In the genomic region with DNA sequence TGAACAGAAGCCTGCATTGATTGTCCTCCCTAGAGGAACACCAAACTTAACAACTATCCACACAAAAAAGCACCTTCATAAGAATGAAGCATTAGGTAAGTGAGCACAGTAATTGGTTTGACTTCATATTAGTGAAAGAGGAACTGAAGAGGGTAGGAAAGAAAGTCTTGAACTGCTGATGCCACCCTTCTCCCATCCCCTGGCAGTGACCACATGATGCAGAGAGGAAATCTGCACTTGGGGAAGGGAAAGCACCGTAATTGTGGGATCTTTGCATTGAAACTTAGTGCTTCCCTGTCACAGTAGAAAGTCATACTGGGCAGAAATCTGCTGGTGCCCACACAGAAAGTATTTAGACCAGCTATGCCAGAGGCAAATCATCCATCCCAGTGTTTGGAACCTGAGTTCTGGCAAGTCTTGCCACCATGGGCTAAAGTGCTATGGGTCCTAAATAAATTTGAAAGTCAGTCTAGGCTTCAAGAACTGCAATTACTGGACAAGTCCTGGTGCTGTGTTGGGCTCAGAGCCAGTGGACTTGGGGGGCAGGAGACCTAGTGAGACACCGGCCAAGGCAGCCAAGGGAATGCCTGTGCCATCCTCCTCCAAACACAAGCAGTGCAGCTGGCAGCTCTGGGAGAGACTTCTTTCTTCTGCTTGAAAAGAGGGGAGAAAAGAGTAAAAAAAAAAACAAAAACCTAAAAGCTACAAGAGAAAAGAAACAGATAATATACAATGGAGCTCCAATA, we compare ENCODE assay signal across 15 cellular contexts.
DNase-seq lines count a peak whose midpoint lies in the region; ATAC-seq, FAIRE-seq and TF ChIP-seq lines count a peak whose summit lies in the region.
"Had no signal": no experiment of that assay in that cellular context is flagged by ENCODE, and none has a peak within 500 bp of the region (broad histone marks: within the 10 kb centered on the region; RNA-seq: fewer than 3 reads in every experiment).

No MANE protein-coding gene starts in this region.

- no peak overlapping the region for H3K4me2 ChIP-seq in H1 (ENCODE audit: insufficient read depth in 1 of 2, low read depth in 2 of 2, low read length in 2 of 2)
- H3K4me2 ChIP-seq: A549 had no signal

- H4K91ac ChIP-seq in H1 (replicated peaks; ENCODE audit: insufficient read length, low read length): no peak overlapping the region

- CTCF ChIA-PET in H1 (lab: Charles Lee; ENCODE audit: partially characterized antibody): interaction anchor here (0.8 to 1.3 kb wide), 3 partner anchors 10 to 39 kb away, joined by 3 to 4 read pairs (median 3); no protein-coding TSS in a partner anchor

- H3K4me1 ChIP-seq in right atrium auricular region: no peaks in the 10 kb centered on the region
- peaks cover 0 to 4% (median 2%) of the 10 kb centered on the region in 4 experiments; a peak in 2 of 7 replicates for H3K4me1 ChIP-seq in H1 (replicated peaks in 1 of 4; ENCODE audit: control insufficient read depth in 3 of 4, insufficient read depth in 4 of 4, low read length in 3 of 4)
- no peaks in the 10 kb centered on the region for H3K4me1 ChIP-seq in thymus (ENCODE audit: control insufficient read depth, insufficient read depth, low read length)
- H3K4me1 ChIP-seq in HAP-1: no peaks in the 10 kb centered on the region
- H3K4me1 ChIP-seq: A549, colonic mucosa had no signal

- no peak overlapping the region for H3K23ac ChIP-seq in H1 (ENCODE audit: insufficient read length)

- no peak for TF ChIP-seq CTCF in right atrium auricular region (IDR thresholded peaks at IDR 0.05)
- no peak for TF ChIP-seq CTCF in H1 (IDR thresholded peaks at IDR 0.05; ENCODE audit: control extremely low read depth in 1 of 3, insufficient read depth in 1 of 3, low read depth in 1 of 3, low read length in 3 of 3)

- H2BK15ac ChIP-seq in H1 (ENCODE audit: low read length): no peak overlapping the region

- no peaks in the 10 kb centered on the region for H3K79me1 ChIP-seq in H1 (ENCODE audit: low read depth, low read length)

- no peaks in the 10 kb centered on the region for H3K36me3 ChIP-seq in right atrium auricular region
- H3K36me3 ChIP-seq in H1 (ENCODE audit: control insufficient read depth in 2 of 4, insufficient read depth in 4 of 4, low read length in 3 of 4): no peaks in the 10 kb centered on the region; a peak in 1 of 8 replicates
- H3K36me3 ChIP-seq in thymus (ENCODE audit: control insufficient read depth, insufficient read depth): no peaks in the 10 kb centered on the region
- no peaks in the 10 kb centered on the region for H3K36me3 ChIP-seq in HAP-1 (replicated peaks)
- H3K36me3 ChIP-seq: colonic mucosa had no signal

- TF ChIP-seq POLR2A in H1 (IDR thresholded peaks at IDR 0.05; ENCODE audit: control extremely low read depth in 1 of 2, low read depth in 2 of 2, low read length in 2 of 2): no peak

- ATAC-seq in Right ventricle myocardium inferior (peak; percentile 52), HG02678 (IDR thresholded peaks at IDR 0.05; ENCODE audit: unreplicated experiment) (peak; percentile 55)
- ATAC-seq: A549; HCT116; naive thymus-derived CD8-positive, alpha-beta T cell had no signal

- no peak overlapping the region for H4K5ac ChIP-seq in H1 (ENCODE audit: insufficient read length, low read depth, low read length)

- H3K79me2 ChIP-seq in H1 (ENCODE audit: control insufficient read depth in 1 of 2, insufficient read depth in 2 of 2, low read length in 2 of 2): no peaks in the 10 kb centered on the region

- H3K27me3 ChIP-seq in right atrium auricular region: no peaks in the 10 kb centered on the region
- no peaks in the 10 kb centered on the region for H3K27me3 ChIP-seq in H1 (replicated peaks in 1 of 4; ENCODE audit: control insufficient read depth in 3 of 4, extremely low read depth in 1 of 4, insufficient read depth in 3 of 4, low read length in 3 of 4)
- no peaks in the 10 kb centered on the region for H3K27me3 ChIP-seq in thymus (ENCODE audit: control insufficient read depth, insufficient read depth)
- H3K27me3 ChIP-seq in HAP-1 (ENCODE audit: low read depth): no peaks in the 10 kb centered on the region; the same call in 1 of the 2 replicates
- H3K27me3 ChIP-seq: colonic mucosa had no signal

- no peaks in the 10 kb centered on the region for H4K20me1 ChIP-seq in H1 (replicated peaks in 1 of 2; ENCODE audit: control insufficient read depth in 1 of 2, insufficient read depth in 2 of 2, low read length in 2 of 2)

- H3K9me3 ChIP-seq in right atrium auricular region (peaks cover 0 to 5% of the 10 kb centered on the region in 2 donors), H1 (ENCODE audit: insufficient read depth in 2 of 2, low read depth in 1 of 2, low read length in 1 of 2) (0 out of 4 replicates have a peak, but pooled peaks cover 0 to 2% of the 10 kb centered on the region in 2 experiments), thymus (ENCODE audit: control insufficient read depth) (no peaks in the 10 kb centered on the region), HAP-1 (no peaks in the 10 kb centered on the region)
- H3K9me3 ChIP-seq: A549, colonic mucosa had no signal

- peak; percentile 33 for DNase-seq in Right ventricle myocardium inferior (ENCODE audit: missing footprints)
- no peak for DNase-seq in right atrium auricular region (ENCODE audit: low spot score)
- DNase-seq in H1 (ENCODE audit: low read depth in 1 of 2, low spot score in 2 of 2): no peak
- no peak for DNase-seq in SK-N-DZ (ENCODE audit: low spot score)
- no peak for DNase-seq in HAP-1 (ENCODE audit: low spot score in 2 of 2)
- no peak for DNase-seq in NCI-H1105 treated with DMSO at 0.1 percent for 48 hours (lab: John Stamatoyannopoulos, UW)
- DNase-seq: colonic mucosa, DMS79 treated with DMSO at 0.1 percent for 48 hours, small intestine had no signal

- H2BK5ac ChIP-seq in H1 (ENCODE audit: low read depth, low read length): no peak overlapping the region

- in situ Hi-C loops in HAP-1 (cut with MboI; ENCODE audit: low sequenced_read_pairs): no loop called here

- H3K27ac ChIP-seq in right atrium auricular region (no peak overlapping the region), H1 (ENCODE audit: low read depth, low read length) (no peak overlapping the region), thymus (ENCODE audit: low read depth) (peak overlapping the region; percentile 5)
- H3K27ac ChIP-seq: A549, colonic mucosa had no signal

- H3K4me3 ChIP-seq in right atrium auricular region (no peak overlapping the region), H1 (ENCODE audit: extremely low read depth in 1 of 4, insufficient read depth in 2 of 4, low read depth in 3 of 4, low read length in 4 of 4) (no peak overlapping the region), thymus (ENCODE audit: low read length) (no peak overlapping the region), HAP-1 (no peak overlapping the region)
- H3K4me3 ChIP-seq: A549, colonic mucosa had no signal

- H3K4ac ChIP-seq in H1 (replicated peaks; ENCODE audit: insufficient read length, low read depth, low read length): no peak overlapping the region

- H2BK120ac ChIP-seq in H1 (replicated peaks; ENCODE audit: low read depth, low read length): peak overlapping the region; percentile 54

- no peak for TF ChIP-seq EP300 in H1 (IDR thresholded peaks at IDR 0.05; ENCODE audit: borderline replicate concordance in 1 of 2, low read depth in 2 of 2, low read length in 2 of 2)

- WGBS in H1 (ENCODE audit: extremely low coverage in 1 of 2, insufficient coverage in 1 of 2, insufficient read length in 1 of 2, insufficient replicate concordance in 2 of 2, low coverage in 1 of 2, low lambda C conversion rate in 2 of 2, missing lambda C conversion rate in 1 of 2), 2 experiments: 75% methylated on average over 2 of the region's 2 CpGs; no CpG with 5 or more reads in 1 of the 2 experiments
- 71% methylated on average over 2 of the region's 2 CpGs for WGBS in thymus

- H2AK5ac ChIP-seq in H1 (ENCODE audit: low read depth, low read length): no peak overlapping the region

- no peak for TF ChIP-seq RAD21 in H1 (IDR thresholded peaks at IDR 0.05 in 1 of 2, conservative IDR thresholded peaks at IDR 0.05 in 1 of 2; ENCODE audit: low read depth in 2 of 2, low read length in 2 of 2)

- no peak overlapping the region for H2BK20ac ChIP-seq in H1 (ENCODE audit: low read length)

- no peak overlapping the region for H2AFZ ChIP-seq in H1 (ENCODE audit: low read length)

- no peak overlapping the region for H3K56ac ChIP-seq in H1 (replicated peaks; ENCODE audit: insufficient read length, low read depth, low read length)

- no peak overlapping the region for H3K14ac ChIP-seq in H1 (ENCODE audit: insufficient read length)

- FAIRE-seq in H1 (lab: Jason Lieb, UNC): no peak
- FAIRE-seq: A549, islet of Langerhans, small intestine had no signal

- POLR2A ChIA-PET in H1 (lab: Charles Lee; ENCODE audit: partially characterized antibody): interaction anchor here (0.7 kb wide), 1 partner anchor 11 kb away, joined by 3 read pairs; no protein-coding TSS in a partner anchor

- H4K8ac ChIP-seq in H1 (ENCODE audit: extremely low read depth, insufficient read depth, low read length): no peak overlapping the region

- no peak overlapping the region; the same call in 1 of the 2 replicates for H2BK12ac ChIP-seq in H1 (ENCODE audit: low read depth, low read length)

- no peak overlapping the region for H3K18ac ChIP-seq in H1 (ENCODE audit: extremely low read depth, low read length)

- H3K9ac ChIP-seq in H1 (replicated peaks in 1 of 4; ENCODE audit: extremely low read depth in 1 of 4, low read depth in 3 of 4, low read length in 3 of 4): no peak overlapping the region

- H3K23me2 ChIP-seq in H1 (ENCODE audit: low read depth, low read length): no peaks in the 10 kb centered on the region

- intact Hi-C loops in Right ventricle myocardium inferior (cut with DNase I): no loop called here

TF ChIP-seq in H1, 55 proteins besides CTCF, POLR2A, EP300 and RAD21 (continues in another document):
- TF ChIP-seq CTBP2 (IDR thresholded peaks at IDR 0.05; ENCODE audit: borderline replicate concordance, insufficient read depth, insufficient read length, low read length) (no peak), POU5F1 (IDR thresholded peaks at IDR 0.05; ENCODE audit: low read depth, low read length) (no peak), CREB1 (IDR thresholded peaks at IDR 0.05) (no peak), CBX8 (IDR thresholded peaks at IDR 0.05; ENCODE audit: borderline replicate concordance, low read depth, low read length) (no peak), ASH2L (IDR thresholded peaks at IDR 0.05; ENCODE audit: low read length) (no peak), GTF2F1 (IDR thresholded peaks at IDR 0.05; ENCODE audit: borderline replicate concordance, low read depth, low read length) (no peak), KDM4A (IDR thresholded peaks at IDR 0.05; ENCODE audit: low read depth, low read length, severe bottlenecking) (no peak), SIX5 (IDR thresholded peaks at IDR 0.05; ENCODE audit: low read depth, low read length) (no peak), SP1 (IDR thresholded peaks at IDR 0.05; ENCODE audit: low read depth, low read length) (no peak), CEBPB (IDR thresholded peaks at IDR 0.05; ENCODE audit: low read depth, low read length) (no peak)
- TF ChIP-seq, protein P1, sequence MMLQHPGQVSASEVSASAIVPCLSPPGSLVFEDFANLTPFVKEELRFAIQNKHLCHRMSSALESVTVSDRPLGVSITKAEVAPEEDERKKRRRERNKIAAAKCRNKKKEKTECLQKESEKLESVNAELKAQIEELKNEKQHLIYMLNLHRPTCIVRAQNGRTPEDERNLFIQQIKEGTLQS (IDR thresholded peaks at IDR 0.05; ENCODE audit: insufficient read depth, low read depth, low read length): no peak
